10 cellular contexts compared by ENCODE assay signal in the genomic region with DNA sequence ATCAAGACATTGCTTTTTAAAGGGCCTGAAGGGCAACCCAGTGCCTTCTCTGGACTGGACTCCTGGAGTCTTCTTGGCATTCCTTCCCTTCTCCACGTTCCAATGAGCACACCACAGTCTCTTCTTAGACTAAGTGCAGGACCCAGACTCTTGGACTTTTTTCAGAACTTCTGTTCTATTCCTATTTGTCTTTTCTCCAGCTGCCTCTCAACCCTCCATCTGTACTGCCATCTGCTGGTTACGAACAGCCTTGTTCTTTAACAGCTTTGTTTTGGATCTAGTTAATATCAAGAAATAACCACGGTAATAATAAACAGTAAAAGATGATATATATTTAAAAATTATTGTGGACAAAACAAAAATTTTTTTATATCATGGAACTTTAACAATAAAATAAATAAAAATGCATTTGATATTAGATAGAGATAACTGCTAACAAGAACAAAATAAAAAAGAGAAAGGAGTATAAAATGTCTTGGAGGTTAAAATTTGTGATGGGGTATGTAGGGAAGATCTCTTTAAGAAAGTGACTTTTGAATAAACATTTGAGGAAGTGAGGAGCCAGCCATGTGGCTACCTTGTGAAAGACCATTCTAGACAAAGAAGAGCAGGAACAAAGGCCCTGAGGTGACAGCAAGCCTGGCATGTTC.
DNase-seq lines count a peak whose midpoint lies in the region; ATAC-seq, FAIRE-seq and TF ChIP-seq lines count a peak whose summit lies in the region.
"Had no signal": no experiment of that assay in that cellular context is flagged by ENCODE, and none has a peak within 500 bp of the region (broad histone marks: within the 10 kb centered on the region; RNA-seq: fewer than 3 reads in every experiment).

No MANE protein-coding gene starts in this region.

- WGBS in aorta, 2 donors = 25 to 26% methylated on average over 3 of the region's 3 CpGs

- ATAC-seq in SK-N-SH treated with all-trans-retinoic acid at 6 μM for 48 hours (peak; percentile 62; the same call in 2 of the 3 replicates), T-helper 17 cell (no peak), aorta (ENCODE audit: low FRiP score) (no peak), HG03045 (IDR thresholded peaks at IDR 0.05; ENCODE audit: unreplicated experiment) (no peak)

- H3K27me3 Mint-ChIP-seq in T-helper 17 cell = no peaks in the 10 kb centered on the region

- no peaks in the 10 kb centered on the region for H3K79me2 ChIP-seq in DOHH2 (ENCODE audit: control insufficient read depth, low read length)

- H3K4me1 Mint-ChIP-seq in T-helper 17 cell = no peaks in the 10 kb centered on the region

- H3K27ac ChIP-seq in DOHH2 (ENCODE audit: low read depth, low read length) (no peak overlapping the region), aorta (ENCODE audit: low read depth in 1 of 2, low read length in 2 of 2) (no peak overlapping the region)
- H3K27ac ChIP-seq: skin epidermis had no signal

- H4K20me1 ChIP-seq in DOHH2 (ENCODE audit: control insufficient read depth, insufficient read depth, low read depth, low read length) = no peaks in the 10 kb centered on the region

- no peaks in the 10 kb centered on the region for H3K9me3 ChIP-seq in DOHH2 (ENCODE audit: control insufficient read depth, insufficient read depth, low read length)
- H3K9me3 ChIP-seq in T-helper 17 cell (ENCODE audit: control insufficient read depth, low read length, poor library complexity, severe bottlenecking) = no peaks in the 10 kb centered on the region
- no peaks in the 10 kb centered on the region for H3K9me3 ChIP-seq in aorta (ENCODE audit: control insufficient read depth, low read length)

- no peaks in the 10 kb centered on the region for H3K36me3 Mint-ChIP-seq in T-helper 17 cell (ENCODE audit: low read depth)

- H3K27ac Mint-ChIP-seq in T-helper 17 cell = no peak overlapping the region
- H3K27ac Mint-ChIP-seq: T-helper 1 cell treated with Interleukin-12 subunit alpha and Interleukin-12 subunit beta and Interleukin-4 antibody, amounts not matched to agents 30 μg/mL and 1 μg/mL, for 36 hours had no signal

- H3K4me3 ChIP-seq in DOHH2 (ENCODE audit: low read length) (no peak overlapping the region), foreskin fibroblast (ENCODE audit: low read depth in 1 of 2, low read length in 2 of 2) (no peak overlapping the region), retinal pigment epithelial cell (ENCODE audit: low read length) (no peak overlapping the region), aorta (ENCODE audit: low read length in 2 of 2) (no peak overlapping the region)
- H3K4me3 ChIP-seq: skin epidermis had no signal

- H3K36me3 ChIP-seq in DOHH2 (ENCODE audit: control insufficient read depth, low read length) = no peaks in the 10 kb centered on the region
- no peaks in the 10 kb centered on the region for H3K36me3 ChIP-seq in aorta (ENCODE audit: control insufficient read depth in 1 of 2, insufficient read depth in 2 of 2, low read length in 1 of 2)

- H3K27me3 ChIP-seq in DOHH2 (ENCODE audit: control insufficient read depth, low read length) (no peaks in the 10 kb centered on the region), aorta (ENCODE audit: control insufficient read depth in 1 of 2, insufficient read depth in 2 of 2, low read length in 1 of 2) (no peaks in the 10 kb centered on the region)

- no peaks in the 10 kb centered on the region for H3K4me1 ChIP-seq in DOHH2 (ENCODE audit: control insufficient read depth, low read length)
- no peaks in the 10 kb centered on the region for H3K4me1 ChIP-seq in aorta (ENCODE audit: control insufficient read depth in 1 of 2, insufficient read depth in 2 of 2, low read length in 2 of 2)

- no peaks in the 10 kb centered on the region for H3F3A ChIP-seq in DOHH2 (ENCODE audit: control insufficient read depth, insufficient read depth)

- H3K4me3 Mint-ChIP-seq in T-helper 17 cell = no peak overlapping the region
- H3K4me3 Mint-ChIP-seq: T-helper 1 cell treated with Interleukin-12 subunit alpha and Interleukin-12 subunit beta and Interleukin-4 antibody, amounts not matched to agents 30 μg/mL and 1 μg/mL, for 36 hours had no signal

- H3K4me2 ChIP-seq in DOHH2 (ENCODE audit: low read length) = no peak overlapping the region

- intact Hi-C loops in aorta (cut with DNase I) = loop anchor here in 1 of 2 donors (2.0 kb wide), 1 partner anchor 1084 kb away; no protein-coding TSS in a partner anchor

- peak; percentile 30 for DNase-seq in HTR-8/SVneo (ENCODE audit: insufficient read length, low spot score)
- DNase-seq in foreskin fibroblast = peak; percentile 26 to 58
- peak; percentile 13 for DNase-seq in retinal pigment epithelial cell (ENCODE audit: low read depth)
- DNase-seq in T-helper 17 cell = no peak
- DNase-seq in aorta = no peak

- FAIRE-seq in HTR-8/SVneo (lab: Jason Lieb, UNC) = no peak

- TF ChIP-seq CTCF in DOHH2 (IDR thresholded peaks at IDR 0.05; ENCODE audit: low read depth, low read length, poor library complexity, severe bottlenecking) = peak; percentile 32
- TF ChIP-seq CTCF in foreskin fibroblast (IDR thresholded peaks at IDR 0.05; ENCODE audit: low read depth, low read length) = peak; percentile 74
- peak; percentile 65 for TF ChIP-seq CTCF in retinal pigment epithelial cell (conservative IDR thresholded peaks at IDR 0.05; ENCODE audit: low read depth, low read length)

- no peaks in the 10 kb centered on the region for H3K9me2 ChIP-seq in DOHH2 (replicated peaks; ENCODE audit: control insufficient read depth, low read length)

TF ChIP-seq in SK-N-SH treated with all-trans-retinoic acid at 6 μM for 48 hours, 23 proteins besides CTCF, POLR2A, EP300 and RAD21:
- TF ChIP-seq BACH2 (CRISPR knock-in tag; IDR thresholded peaks at IDR 0.05; ENCODE audit: borderline replicate concordance) = no peak
- no peak for TF ChIP-seq TCF4 (CRISPR knock-in tag; IDR thresholded peaks at IDR 0.05; ENCODE audit: borderline replicate concordance)
- TF ChIP-seq, protein P1, sequence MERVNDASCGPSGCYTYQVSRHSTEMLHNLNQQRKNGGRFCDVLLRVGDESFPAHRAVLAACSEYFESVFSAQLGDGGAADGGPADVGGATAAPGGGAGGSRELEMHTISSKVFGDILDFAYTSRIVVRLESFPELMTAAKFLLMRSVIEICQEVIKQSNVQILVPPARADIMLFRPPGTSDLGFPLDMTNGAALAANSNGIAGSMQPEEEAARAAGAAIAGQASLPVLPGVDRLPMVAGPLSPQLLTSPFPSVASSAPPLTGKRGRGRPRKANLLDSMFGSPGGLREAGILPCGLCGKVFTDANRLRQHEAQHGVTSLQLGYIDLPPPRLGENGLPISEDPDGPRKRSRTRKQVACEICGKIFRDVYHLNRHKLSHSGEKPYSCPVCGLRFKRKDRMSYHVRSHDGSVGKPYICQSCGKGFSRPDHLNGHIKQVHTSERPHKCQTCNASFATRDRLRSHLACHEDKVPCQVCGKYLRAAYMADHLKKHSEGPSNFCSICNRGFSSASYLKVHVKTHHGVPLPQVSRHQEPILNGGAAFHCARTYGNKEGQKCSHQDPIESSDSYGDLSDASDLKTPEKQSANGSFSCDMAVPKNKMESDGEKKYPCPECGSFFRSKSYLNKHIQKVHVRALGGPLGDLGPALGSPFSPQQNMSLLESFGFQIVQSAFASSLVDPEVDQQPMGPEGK (CRISPR knock-in tag; IDR thresholded peaks at IDR 0.05; ENCODE audit: borderline replicate concordance) = no peak
- no peak for TF ChIP-seq GLIS3 (CRISPR knock-in tag; IDR thresholded peaks at IDR 0.05)
- TF ChIP-seq CSDC2 (CRISPR knock-in tag; IDR thresholded peaks at IDR 0.05) = no peak
- TF ChIP-seq ESRRG (CRISPR knock-in tag; IDR thresholded peaks at IDR 0.05) = no peak
- no peak for TF ChIP-seq RARB (CRISPR knock-in tag; IDR thresholded peaks at IDR 0.05)
- TF ChIP-seq, protein P2, sequence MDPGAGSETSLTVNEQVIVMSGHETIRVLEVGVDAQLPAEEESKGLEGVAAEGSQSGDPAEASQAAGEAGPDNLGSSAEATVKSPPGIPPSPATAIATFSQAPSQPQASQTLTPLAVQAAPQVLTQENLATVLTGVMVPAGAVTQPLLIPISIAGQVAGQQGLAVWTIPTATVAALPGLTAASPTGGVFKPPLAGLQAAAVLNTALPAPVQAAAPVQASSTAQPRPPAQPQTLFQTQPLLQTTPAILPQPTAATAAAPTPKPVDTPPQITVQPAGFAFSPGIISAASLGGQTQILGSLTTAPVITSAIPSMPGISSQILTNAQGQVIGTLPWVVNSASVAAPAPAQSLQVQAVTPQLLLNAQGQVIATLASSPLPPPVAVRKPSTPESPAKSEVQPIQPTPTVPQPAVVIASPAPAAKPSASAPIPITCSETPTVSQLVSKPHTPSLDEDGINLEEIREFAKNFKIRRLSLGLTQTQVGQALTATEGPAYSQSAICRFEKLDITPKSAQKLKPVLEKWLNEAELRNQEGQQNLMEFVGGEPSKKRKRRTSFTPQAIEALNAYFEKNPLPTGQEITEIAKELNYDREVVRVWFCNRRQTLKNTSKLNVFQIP (CRISPR knock-in tag; IDR thresholded peaks at IDR 0.05; ENCODE audit: borderline replicate concordance, low read depth) = no peak
- no peak for TF ChIP-seq ZFP30 (CRISPR knock-in tag; IDR thresholded peaks at IDR 0.05)
- no peak for TF ChIP-seq ZNF70 (CRISPR knock-in tag; IDR thresholded peaks at IDR 0.05)
- TF ChIP-seq, protein P3, sequence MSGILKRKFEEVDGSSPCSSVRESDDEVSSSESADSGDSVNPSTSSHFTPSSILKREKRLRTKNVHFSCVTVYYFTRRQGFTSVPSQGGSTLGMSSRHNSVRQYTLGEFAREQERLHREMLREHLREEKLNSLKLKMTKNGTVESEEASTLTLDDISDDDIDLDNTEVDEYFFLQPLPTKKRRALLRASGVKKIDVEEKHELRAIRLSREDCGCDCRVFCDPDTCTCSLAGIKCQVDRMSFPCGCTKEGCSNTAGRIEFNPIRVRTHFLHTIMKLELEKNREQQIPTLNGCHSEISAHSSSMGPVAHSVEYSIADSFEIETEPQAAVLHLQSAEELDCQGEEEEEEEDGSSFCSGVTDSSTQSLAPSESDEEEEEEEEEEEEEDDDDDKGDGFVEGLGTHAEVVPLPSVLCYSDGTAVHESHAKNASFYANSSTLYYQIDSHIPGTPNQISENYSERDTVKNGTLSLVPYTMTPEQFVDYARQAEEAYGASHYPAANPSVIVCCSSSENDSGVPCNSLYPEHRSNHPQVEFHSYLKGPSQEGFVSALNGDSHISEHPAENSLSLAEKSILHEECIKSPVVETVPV (CRISPR knock-in tag; IDR thresholded peaks at IDR 0.05) = no peak
- TF ChIP-seq ZNF565 (CRISPR knock-in tag; conservative IDR thresholded peaks at IDR 0.05; ENCODE audit: low read depth) = no peak
- TF ChIP-seq PPARA (CRISPR knock-in tag; IDR thresholded peaks at IDR 0.05; ENCODE audit: borderline replicate concordance) = no peak
TF ChIP-seq in SK-N-SH treated with all-trans-retinoic acid at 6 μM for 48 hours: peak in this region for 0.

Comparison
In these comparisons a context has a peak if more than half of its experiments do, and no peak if none do; other contexts are left out.
1. DNase-seq: peak in HTR-8/SVneo (single experiment), foreskin fibroblast (2 of 2) and retinal pigment epithelial cell (single experiment); none in T-helper 17 cell (0 of 3) and aorta (0 of 2).
2. Peak in every context shown above with its lines, with median percentiles within 50 percentile points of each other: CTCF ChIP-seq.